1 cellular context compared by ENCODE assay signal in genomic region chr3:52310861-52311566, GRCh38.
TF ChIP-seq lines count a peak whose summit lies in the region.

No MANE protein-coding gene starts in this region.

TF ChIP-seq in IMR-90, 13 proteins besides CTCF, POLR2A, EP300 and RAD21 (continued from another document):
- TF ChIP-seq BHLHE40 (IDR thresholded peaks at IDR 0.05; ENCODE audit: low read depth, low read length): no peak
- no peak for TF ChIP-seq CEBPB (IDR thresholded peaks at IDR 0.05; ENCODE audit: low read depth, low read length)
- no peak for TF ChIP-seq RCOR1 (IDR thresholded peaks at IDR 0.05; ENCODE audit: insufficient replicate concordance, low read length)
